16 cellular contexts compared by ENCODE assay signal in genomic region chr17:9142772-9143494, GRCh38.
A peak's percentile ranks its signal among the peaks of the same experiment; 100 is the strongest.
DNase-seq lines count a peak whose midpoint lies in the region; ATAC-seq, FAIRE-seq and TF ChIP-seq lines count a peak whose summit lies in the region.
"Had no signal": no experiment of that assay in that cellular context is flagged by ENCODE, and none has a peak within 500 bp of the region (broad histone marks: within the 10 kb centered on the region; RNA-seq: fewer than 3 reads in every experiment).

No MANE protein-coding gene starts in this region.

- no peaks in the 10 kb centered on the region for H3K27me3 ChIP-seq in heart left ventricle
- no peaks in the 10 kb centered on the region for H3K27me3 ChIP-seq in right cardiac atrium (ENCODE audit: control insufficient read depth, insufficient read depth)
- H3K27me3 ChIP-seq in neuronal stem cell (ENCODE audit: control insufficient read depth in 3 of 3, insufficient read depth in 3 of 3, low read depth in 1 of 3, low read length in 3 of 3) = peaks cover 0 to 4% (median 0%) of the 10 kb centered on the region in 3 experiments
- no peaks in the 10 kb centered on the region for H3K27me3 ChIP-seq in HAP-1 (ENCODE audit: low read depth)
- no peaks in the 10 kb centered on the region for H3K27me3 ChIP-seq in MG63

- peak overlapping the region; percentile 47 for H2AK5ac ChIP-seq in neuronal stem cell (ENCODE audit: low read depth, low read length)

- in situ Hi-C loops in HAP-1 (cut with MboI; ENCODE audit: low sequenced_read_pairs) = no loop called here

- H3K9me3 ChIP-seq in heart left ventricle = no peaks in the 10 kb centered on the region
- no peaks in the 10 kb centered on the region for H3K9me3 ChIP-seq in right cardiac atrium (ENCODE audit: control insufficient read depth, low read length)
- no peaks in the 10 kb centered on the region for H3K9me3 ChIP-seq in kidney (ENCODE audit: control insufficient read depth in 1 of 2, low read length in 2 of 2)
- H3K9me3 ChIP-seq in neuronal stem cell (replicated peaks in 1 of 2; ENCODE audit: control insufficient read depth in 2 of 2, insufficient read depth in 1 of 2, low read depth in 1 of 2, low read length in 2 of 2) = no peaks in the 10 kb centered on the region
- H3K9me3 ChIP-seq in HAP-1 = no peaks in the 10 kb centered on the region
- H3K9me3 ChIP-seq in MG63 = no peaks in the 10 kb centered on the region

- peak in 3 of 4 donors; percentile 2 to 18 (median 7) for ATAC-seq in heart left ventricle
- ATAC-seq in right cardiac atrium = no peak

- H3K36me3 ChIP-seq in heart left ventricle (no peaks in the 10 kb centered on the region), kidney (ENCODE audit: control insufficient read depth in 1 of 2, insufficient read depth in 2 of 2, low read length in 2 of 2) (no peaks in the 10 kb centered on the region), neuronal stem cell (replicated peaks in 1 of 2; ENCODE audit: control insufficient read depth in 2 of 2, insufficient read depth in 2 of 2, low read length in 2 of 2) (no peaks in the 10 kb centered on the region), HAP-1 (replicated peaks) (no peaks in the 10 kb centered on the region), MG63 (no peaks in the 10 kb centered on the region)

- no peak overlapping the region for H2AFZ ChIP-seq in neuronal stem cell (ENCODE audit: low read length)

- no peak overlapping the region for H3K4me2 ChIP-seq in neuronal stem cell (ENCODE audit: insufficient read depth, low read length, poor library complexity, severe bottlenecking)

- peaks cover 0 to 33% (median 0%) of the 10 kb centered on the region in 12 donors for H3K4me1 ChIP-seq in heart left ventricle
- no peaks in the 10 kb centered on the region for H3K4me1 ChIP-seq in right cardiac atrium (ENCODE audit: control insufficient read depth, insufficient read depth, low read length)
- no peaks in the 10 kb centered on the region for H3K4me1 ChIP-seq in kidney (ENCODE audit: control insufficient read depth in 1 of 2, insufficient read depth in 1 of 2, low read depth in 1 of 2, low read length in 2 of 2)
- peaks cover 7 to 14% of the 10 kb centered on the region in 2 donors for H3K4me1 ChIP-seq in neuronal stem cell (ENCODE audit: control insufficient read depth in 2 of 2, insufficient read depth in 1 of 2, low read depth in 1 of 2, low read length in 2 of 2)
- H3K4me1 ChIP-seq in HAP-1 = no peaks in the 10 kb centered on the region

- H3K23ac ChIP-seq in neuronal stem cell (ENCODE audit: low read depth, low read length, poor library complexity) = no peak overlapping the region

- TF ChIP-seq POLR2A in heart left ventricle (IDR thresholded peaks at IDR 0.05) = no peak

- H3K9ac ChIP-seq in kidney (ENCODE audit: low read length in 2 of 2) (no peak overlapping the region), neuronal stem cell (ENCODE audit: low read depth, low read length, poor library complexity) (no peak overlapping the region)

- 49 to 56% (median 52%) methylated on average over 10 of the region's 10 CpGs for WGBS in heart left ventricle, 4 donors
- 60% methylated on average over 10 of the region's 10 CpGs for WGBS in right cardiac atrium
- no CpG with 5 or more reads among the region's 10 CpGs for WGBS in neuronal stem cell (ENCODE audit: extremely low coverage in 2 of 2, insufficient read length in 2 of 2, insufficient replicate concordance in 1 of 2), 2 donors

- no peak overlapping the region for H2BK12ac ChIP-seq in neuronal stem cell (ENCODE audit: low read length)

- H3K27ac ChIP-seq in heart left ventricle (no peak overlapping the region), right cardiac atrium (ENCODE audit: low read length) (no peak overlapping the region), kidney (ENCODE audit: low read depth in 2 of 2, low read length in 2 of 2) (no peak overlapping the region), neuronal stem cell (replicated peaks; ENCODE audit: low read length) (no peak overlapping the region)
- H3K27ac ChIP-seq: HL-60 had no signal

- no peak overlapping the region for H3K4ac ChIP-seq in neuronal stem cell (ENCODE audit: low read length)

- intact Hi-C loops in heart left ventricle (cut with DNase I) (no loop called here), right cardiac atrium (cut with DNase I) (loop anchor here in 1 of 4 donors (5.0 kb wide), 1 partner anchor 41 kb away; no protein-coding TSS in a partner anchor), kidney (cut with DNase I) (no loop called here)

- no peak overlapping the region for H2BK15ac ChIP-seq in neuronal stem cell (ENCODE audit: low read length)

- H2BK5ac ChIP-seq in neuronal stem cell (ENCODE audit: low read length) = no peak overlapping the region

- H2BK120ac ChIP-seq in neuronal stem cell (ENCODE audit: low read depth, low read length) = no peak overlapping the region

- H3K79me1 ChIP-seq in neuronal stem cell (ENCODE audit: low read depth, low read length) = no peaks in the 10 kb centered on the region

- DNase-seq in heart left ventricle = no peak
- DNase-seq in right cardiac atrium = no peak
- peak; percentile 24 for DNase-seq in kidney
- no peak for DNase-seq in neuronal stem cell (ENCODE audit: low spot score)
- no peak for DNase-seq in HAP-1 (ENCODE audit: low spot score in 2 of 2)
- DNase-seq in MG63 = no peak
- DNase-seq in dermis blood vessel endothelial cell = no peak
- DNase-seq: C1 segment of cervical spinal cord; CD4-positive, alpha-beta T cell; DND-41; GDM1; HCEC 1CT had no signal

- H3K18ac ChIP-seq in neuronal stem cell (ENCODE audit: low read length) = peak overlapping the region; percentile 33

- TF ChIP-seq CTCF in heart left ventricle (IDR thresholded peaks at IDR 0.05) (no peak), kidney (IDR thresholded peaks at IDR 0.05; ENCODE audit: borderline replicate concordance, extremely low read depth, insufficient read depth) (no peak)

- no peak overlapping the region for H3K14ac ChIP-seq in neuronal stem cell (ENCODE audit: low read length)

- FAIRE-seq in kidney (lab: Jason Lieb, UNC) = no peak
- FAIRE-seq: A204.1, GM19239, H1 had no signal

- no peak overlapping the region for H4K91ac ChIP-seq in neuronal stem cell (ENCODE audit: low read depth, low read length, poor library complexity)

- no peak overlapping the region for H4K8ac ChIP-seq in neuronal stem cell (ENCODE audit: low read depth, low read length)

- H3K4me3 ChIP-seq in heart left ventricle = no peak overlapping the region
- no peak overlapping the region for H3K4me3 ChIP-seq in right cardiac atrium (ENCODE audit: low read length)
- no peak overlapping the region for H3K4me3 ChIP-seq in kidney (ENCODE audit: low read length in 2 of 2)
- no peak overlapping the region for H3K4me3 ChIP-seq in neuronal stem cell (ENCODE audit: low read length in 2 of 2)
- no peak overlapping the region for H3K4me3 ChIP-seq in HAP-1
- no peak overlapping the region for H3K4me3 ChIP-seq in MG63

Comparison
In these comparisons a context has a peak if more than half of its experiments do, and no peak if none do; other contexts are left out.
1. ATAC-seq: peak in heart left ventricle (3 of 4); none in right cardiac atrium (0 of 2).